Comparison of ENCODE assay signal across 21 cellular contexts in the genomic region with DNA sequence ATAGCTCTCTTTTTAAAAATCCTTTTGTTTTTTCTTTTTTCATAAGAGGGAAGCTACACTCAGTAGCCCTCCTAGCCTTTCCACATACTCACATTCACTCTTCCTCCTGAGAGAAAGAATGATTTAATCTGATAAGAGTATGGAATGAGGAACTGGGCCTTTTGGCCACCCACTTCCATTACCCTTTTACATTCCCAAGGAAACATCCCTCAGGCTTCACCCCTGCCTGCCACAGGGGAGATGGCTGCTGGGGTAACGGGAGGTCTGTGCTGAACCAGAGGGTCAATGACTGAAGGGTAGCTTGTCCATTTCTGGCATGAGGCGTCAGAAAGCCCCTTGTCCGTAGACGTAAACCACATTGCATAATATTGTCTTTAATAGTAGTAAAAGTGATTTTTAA.
A peak's percentile ranks its signal among the peaks of the same experiment; 100 is the strongest.
DNase-seq lines count a peak whose midpoint lies in the region; ATAC-seq and TF ChIP-seq lines count a peak whose summit lies in the region.
"Had no signal": no experiment of that assay in that cellular context is flagged by ENCODE, and none has a peak within 500 bp of the region (broad histone marks: within the 10 kb centered on the region; RNA-seq: fewer than 3 reads in every experiment).

No MANE protein-coding gene starts in this region.

- no peak overlapping the region for H2BK15ac ChIP-seq in mesendoderm (replicated peaks; ENCODE audit: low read depth)

- no peak overlapping the region for H3K4me3 Mint-ChIP-seq in glutamatergic neuron (ENCODE audit: unreplicated experiment)
- H3K4me3 Mint-ChIP-seq: B cell; CD4-positive, CD25-positive, alpha-beta regulatory T cell; CD8-positive, alpha-beta T cell; H9 had no signal

- no peak overlapping the region for H4K8ac ChIP-seq in mesendoderm (ENCODE audit: low read depth, low read length)

- H3K56ac ChIP-seq in mesendoderm (ENCODE audit: low read length) = no peak overlapping the region

- intact Hi-C loops in lower leg skin (cut with DNase I; ENCODE audit: low total_unique reads) = no loop called here

- H3K27ac ChIP-seq in mesendoderm (ENCODE audit: low read depth, low read length) = no peak overlapping the region
- H3K27ac ChIP-seq: 22Rv1, BLaER1, C4-2B had no signal

- H3K79me2 ChIP-seq in mesendoderm (ENCODE audit: control insufficient read depth, insufficient read depth, low read length) = no peaks in the 10 kb centered on the region

- H3K27me3 Mint-ChIP-seq in glutamatergic neuron (ENCODE audit: unreplicated experiment) = no peaks in the 10 kb centered on the region
- H3K27me3 Mint-ChIP-seq: B cell; CD4-positive, CD25-positive, alpha-beta regulatory T cell had no signal

- no peak overlapping the region for H2BK120ac ChIP-seq in mesendoderm (ENCODE audit: low read depth, low read length)

- no peaks in the 10 kb centered on the region for H3K27me3 ChIP-seq in mesendoderm (ENCODE audit: insufficient read depth, low read length, poor library complexity)
- H3K27me3 ChIP-seq: BLaER1 had no signal

- ATAC-seq in HG03432 (IDR thresholded peaks at IDR 0.05; ENCODE audit: unreplicated experiment) (no peak), GM18873 (IDR thresholded peaks at IDR 0.05; ENCODE audit: low FRiP score, unreplicated experiment) (no peak), GM21528 (IDR thresholded peaks at IDR 0.05; ENCODE audit: low FRiP score, unreplicated experiment) (no peak)
- ATAC-seq: CD8-positive, alpha-beta T cell; GM12878; HCT116 had no signal

- H3K4ac ChIP-seq in mesendoderm (ENCODE audit: low read depth, low read length) = no peak overlapping the region

- no peak overlapping the region for H3K4me2 ChIP-seq in mesendoderm (ENCODE audit: low read length)
- H3K4me2 ChIP-seq: BLaER1 had no signal

- no peak for TF ChIP-seq CTCF in glutamatergic neuron (IDR thresholded peaks at IDR 0.05; ENCODE audit: partially characterized antibody, unreplicated experiment)
- TF ChIP-seq CTCF in lower leg skin (IDR thresholded peaks at IDR 0.05) = no peak

- H3K4me3 ChIP-seq in mesendoderm (ENCODE audit: low read length) (no peak overlapping the region), lower leg skin (ENCODE audit: low read depth, poor library complexity, severe bottlenecking) (no peak overlapping the region)
- H3K4me3 ChIP-seq: BLaER1, GM12878 had no signal

- DNase-seq in ELF-1 (ENCODE audit: low read depth, low spot score) (peak; percentile 29), OCI-M1 (lab: John Stamatoyannopoulos, UW) (peak; percentile 14), glutamatergic neuron (peak; percentile 28), mesendoderm (peak; percentile 86), lower leg skin (ENCODE audit: low spot score in 2 of 2) (no peak)
- DNase-seq: Caco-2; CD4-positive, CD25-positive, alpha-beta regulatory T cell; CD8-positive, alpha-beta T cell; DMS153; DND-41; GDM1; H9 had no signal

- H3K27ac Mint-ChIP-seq in glutamatergic neuron (ENCODE audit: unreplicated experiment) = no peak overlapping the region
- H3K27ac Mint-ChIP-seq: B cell; CD4-positive, CD25-positive, alpha-beta regulatory T cell; CD8-positive, alpha-beta T cell; H9 had no signal

- no peak for TF ChIP-seq POLR2A in lower leg skin (IDR thresholded peaks at IDR 0.05)

- H3K9me3 Mint-ChIP-seq in glutamatergic neuron (ENCODE audit: unreplicated experiment) = peaks cover 1% of the 10 kb centered on the region
- H3K9me3 Mint-ChIP-seq: CD8-positive, alpha-beta T cell; H9 had no signal

- no peaks in the 10 kb centered on the region for H3K36me3 ChIP-seq in mesendoderm (ENCODE audit: control insufficient read depth, insufficient read depth, low read length)
- H3K36me3 ChIP-seq: BLaER1 had no signal

- no peak overlapping the region for H4K5ac ChIP-seq in mesendoderm (ENCODE audit: low read length)

- no peak overlapping the region for H2AK5ac ChIP-seq in mesendoderm (ENCODE audit: low read length)

- H2BK5ac ChIP-seq in mesendoderm (ENCODE audit: low read length) = no peak overlapping the region

- no CpG with 5 or more reads among the region's 4 CpGs for WGBS in mesendoderm (ENCODE audit: extremely low coverage, insufficient coverage, low lambda C conversion rate)
- 88 to 89% methylated on average over 4 of the region's 4 CpGs for WGBS in lower leg skin, 2 donors

- H3K4me1 ChIP-seq in mesendoderm (ENCODE audit: control insufficient read depth, low read depth, low read length) = no peaks in the 10 kb centered on the region
- H3K4me1 ChIP-seq: BLaER1, Caco-2 had no signal

- no peaks in the 10 kb centered on the region for H3K79me1 ChIP-seq in mesendoderm (ENCODE audit: low read length)

- H3K18ac ChIP-seq in mesendoderm (ENCODE audit: low read length) = no peak overlapping the region

- H3K23ac ChIP-seq in mesendoderm (ENCODE audit: low read length) = no peak overlapping the region

- peaks cover 2% of the 10 kb centered on the region for H3K4me1 Mint-ChIP-seq in glutamatergic neuron (ENCODE audit: low read depth, unreplicated experiment)
- H3K4me1 Mint-ChIP-seq: B cell; CD4-positive, CD25-positive, alpha-beta regulatory T cell had no signal

- no peak overlapping the region for H3K9ac ChIP-seq in mesendoderm (ENCODE audit: low read length)
- H3K9ac ChIP-seq: BLaER1 had no signal

- H3K36me3 Mint-ChIP-seq in glutamatergic neuron (ENCODE audit: unreplicated experiment) = no peaks in the 10 kb centered on the region
- H3K36me3 Mint-ChIP-seq: CD4-positive, CD25-positive, alpha-beta regulatory T cell; CD8-positive, alpha-beta T cell had no signal

Comparison
In these comparisons a context has a peak if more than half of its experiments do, and no peak if none do; other contexts are left out.
1. DNase-seq: peak in ELF-1 (single experiment), OCI-M1 (single experiment), glutamatergic neuron (single experiment) and mesendoderm (single experiment); none in lower leg skin (0 of 2).